15 cellular contexts compared by ENCODE assay signal in the genomic region with DNA sequence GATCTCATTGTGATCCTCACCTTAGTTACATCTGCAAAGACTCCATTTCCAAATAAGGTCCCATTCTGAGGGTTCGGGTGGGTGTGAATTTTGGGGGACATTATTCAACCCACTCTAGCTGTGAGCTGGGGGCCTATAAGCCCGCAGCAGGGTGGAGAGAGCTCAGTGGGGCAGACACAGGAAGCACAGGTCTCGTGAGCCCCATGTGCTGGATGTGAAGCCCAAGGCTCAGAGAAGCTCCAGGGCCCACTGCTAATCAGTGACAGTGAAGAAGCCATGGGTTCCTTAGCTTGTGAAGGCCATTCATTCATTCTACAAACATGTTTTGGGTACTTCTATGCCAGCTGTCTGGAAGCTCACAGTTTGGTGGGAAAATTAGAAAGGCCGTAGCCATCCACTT. TPM values are rescaled to one million over a fixed set of nuclear protein-coding genes. Genes with fewer than 3 reads are reported as not detected.
DNase-seq lines count a peak whose midpoint lies in the region; ATAC-seq, FAIRE-seq and TF ChIP-seq lines count a peak whose summit lies in the region.
"Had no signal": no experiment of that assay in that cellular context is flagged by ENCODE, and none has a peak within 500 bp of the region (broad histone marks: within the 10 kb centered on the region; RNA-seq: fewer than 3 reads in every experiment).

No MANE protein-coding gene starts in this region.

- H3K27me3 ChIP-seq in CD4-positive, alpha-beta memory T cell (ENCODE audit: insufficient read depth, low read length), result no peaks in the 10 kb centered on the region
- peaks cover 0 to 1% of the 10 kb centered on the region in 2 experiments; a peak in 1 of 5 replicates for H3K27me3 ChIP-seq in HepG2 (ENCODE audit: control insufficient read depth in 1 of 2, insufficient read depth in 2 of 2, low read length in 2 of 2)
- H3K27me3 ChIP-seq in BE2C, result no peaks in the 10 kb centered on the region
- H3K27me3 ChIP-seq: gastroesophageal sphincter, transverse colon had no signal

- WGBS in A549 (ENCODE audit: missing lambda C conversion rate), result 96% methylated on average over 4 of the region's 4 CpGs
- WGBS in HepG2 (ENCODE audit: low lambda C conversion rate), result 91% methylated on average over 4 of the region's 4 CpGs

- H3K36me3 Mint-ChIP-seq in CD4-positive, alpha-beta memory T cell, result peaks cover 17 to 30% of the 10 kb centered on the region in 2 donors
- H3K36me3 Mint-ChIP-seq in T-helper 2 cell treated with Interferon-gamma antibody and Interleukin-4, amounts not matched to agents 5 μg/mL and 100 μg/mL, for 36 hours (ENCODE audit: low read depth), result peaks cover 44% of the 10 kb centered on the region

- no peak overlapping the region for H3K9ac ChIP-seq in HepG2 (ENCODE audit: insufficient read depth, low read depth, low read length)

- no peaks in the 10 kb centered on the region for H3K9me3 ChIP-seq in A549
- no peaks in the 10 kb centered on the region for H3K9me3 ChIP-seq in CD4-positive, alpha-beta memory T cell (ENCODE audit: control insufficient read depth in 1 of 2, low read length in 2 of 2)
- no peaks in the 10 kb centered on the region for H3K9me3 ChIP-seq in HepG2 (ENCODE audit: low read length)
- H3K9me3 ChIP-seq in BE2C, result no peaks in the 10 kb centered on the region
- H3K9me3 ChIP-seq: gastroesophageal sphincter, transverse colon had no signal

- TF ChIP-seq EP300 in A549 (IDR thresholded peaks at IDR 0.05), result no peak
- TF ChIP-seq EP300 in HepG2 (IDR thresholded peaks at IDR 0.05; ENCODE audit: low read depth in 2 of 2, low read length in 2 of 2), result no peak
- TF ChIP-seq EP300 in HepG2 (CRISPR knock-in tag; IDR thresholded peaks at IDR 0.05; ENCODE audit: borderline replicate concordance), result no peak

- TF ChIP-seq POLR2A in A549 (IDR thresholded peaks at IDR 0.05; ENCODE audit: low read length) (no peak), HepG2 (IDR thresholded peaks at IDR 0.05; ENCODE audit: insufficient read depth in 1 of 2, low read depth in 2 of 2, low read length in 2 of 2) (no peak)

- no peaks in the 10 kb centered on the region for H3K79me2 ChIP-seq in HepG2 (ENCODE audit: insufficient read depth, low read length)

- no peaks in the 10 kb centered on the region for H4K20me1 ChIP-seq in HepG2 (ENCODE audit: insufficient read depth, low read length)

- peaks cover 19% of the 10 kb centered on the region for H3K36me3 ChIP-seq in CD4-positive, alpha-beta memory T cell (ENCODE audit: insufficient read depth, low read length)
- H3K36me3 ChIP-seq in HepG2 (replicated peaks in 1 of 2; ENCODE audit: control insufficient read depth in 1 of 2, insufficient read depth in 2 of 2, low read length in 2 of 2) (peaks cover 14 to 19% of the 10 kb centered on the region in 2 experiments), BE2C (peaks cover 5% of the 10 kb centered on the region)

- TF ChIP-seq RAD21 in A549 (conservative IDR thresholded peaks at IDR 0.05 in 1 of 2, IDR thresholded peaks at IDR 0.05 in 1 of 2) (no peak), HepG2 (CRISPR knock-in tag; IDR thresholded peaks at IDR 0.05) (no peak)

- ATAC-seq in A549, result no peak; a peak in 1 of 6 replicates
- ATAC-seq in HepG2, result peak; percentile 2; the same call in 1 of the 3 replicates
- no peak for ATAC-seq in HG02571 (IDR thresholded peaks at IDR 0.05; ENCODE audit: unreplicated experiment)
- ATAC-seq in HG02763 (IDR thresholded peaks at IDR 0.05; ENCODE audit: unreplicated experiment), result no peak
- ATAC-seq: gastroesophageal sphincter had no signal

- no peaks in the 10 kb centered on the region for H3K9me3 Mint-ChIP-seq in CD4-positive, alpha-beta memory T cell
- no peaks in the 10 kb centered on the region for H3K9me3 Mint-ChIP-seq in T-helper 2 cell treated with Interferon-gamma antibody and Interleukin-4, amounts not matched to agents 5 μg/mL and 100 μg/mL, for 36 hours
- H3K9me3 Mint-ChIP-seq: neural crest cell had no signal

- H3K4me1 Mint-ChIP-seq in CD4-positive, alpha-beta memory T cell, result peaks cover 17 to 43% (median 32%) of the 10 kb centered on the region in 4 donors
- peaks cover 44% of the 10 kb centered on the region for H3K4me1 Mint-ChIP-seq in T-helper 2 cell treated with Interferon-gamma antibody and Interleukin-4, amounts not matched to agents 5 μg/mL and 100 μg/mL, for 36 hours (ENCODE audit: low read depth)

- H3K27ac ChIP-seq in A549, result no peak overlapping the region
- H3K27ac ChIP-seq in CD4-positive, alpha-beta memory T cell (ENCODE audit: low read depth, low read length), result peak overlapping the region; percentile 29
- H3K27ac ChIP-seq in HepG2 (ENCODE audit: extremely low read length, insufficient read depth, low read length), result no peak overlapping the region

- DNase-seq in A549 (ENCODE audit: low read depth in 1 of 2, low spot score in 1 of 2) (no peak), HepG2 (ENCODE audit: low spot score) (no peak), BE2C (no peak)
- no peak for DNase-seq in CD4-positive, alpha-beta memory T cell
- DNase-seq in T-helper 2 cell treated with Interferon-gamma antibody and Interleukin-4, amounts not matched to agents 5 μg/mL and 100 μg/mL, for 36 hours (ENCODE audit: low spot score), result no peak
- DNase-seq in stimulated activated CD4-positive, alpha-beta T cell treated with anti-CD3 and anti-CD28 coated beads, Interleukin-12 subunit alpha, Interleukin-12 subunit beta, amount 100 ng/mL, for 4 hours, result no peak
- DNase-seq: cerebellar nuclear complex, DMS79, NCI-H2081 treated with DMSO at 0.1 percent for 48 hours, NCI-H774 had no signal

- CTCF ChIA-PET in A549 (lab: Yijun Ruan, JAX) (interaction anchor here (0.7 to 1.3 kb wide), 5 partner anchors 16 to 277 kb away, joined by 3 read pairs; no protein-coding TSS in a partner anchor), HepG2 (lab: Yijun Ruan, JAX; ENCODE audit: low intra/inter-chr PET ratio, low total read pairs) (no interaction called here)
- CTCF ChIA-PET in CD4-positive, alpha-beta memory T cell (lab: Charles Lee; ENCODE audit: partially characterized antibody), result interaction anchor here (0.6 to 4.0 kb wide), 9 partner anchors 12 to 401 kb away, joined by 3 to 21 read pairs (median 4); no protein-coding TSS in a partner anchor

- intact Hi-C loops in CD4-positive, alpha-beta memory T cell (cut with micrococcal nuclease), result loop anchor here (1.0 to 2.0 kb wide), 2 partner anchors 47 to 210 kb away; a partner anchor contains a TSS
- intact Hi-C loops in HepG2 (cut with micrococcal nuclease; ENCODE audit: unreplicated experiment), result no loop called here

- H3K4me1 ChIP-seq in A549 (peaks cover 18% of the 10 kb centered on the region), HepG2 (ENCODE audit: insufficient read depth, low read length) (peaks cover 36% of the 10 kb centered on the region), BE2C (peaks cover 12% of the 10 kb centered on the region)
- peaks cover 41% of the 10 kb centered on the region for H3K4me1 ChIP-seq in CD4-positive, alpha-beta memory T cell (ENCODE audit: insufficient read depth, low read length)

- H3K4me3 ChIP-seq in A549 (no peak overlapping the region), HepG2 (replicated peaks in 1 of 3; ENCODE audit: insufficient read depth in 1 of 3, low read depth in 2 of 3, low read length in 3 of 3) (no peak overlapping the region), BE2C (ENCODE audit: low read depth, low read length) (no peak overlapping the region)
- H3K4me3 ChIP-seq in CD4-positive, alpha-beta memory T cell (ENCODE audit: low read length in 2 of 2), result no peak overlapping the region
- H3K4me3 ChIP-seq: gastroesophageal sphincter, transverse colon had no signal

- in situ Hi-C loops in HepG2 (cut with HindIII; ENCODE audit: extremely low pct_ligation_motif_present, low pct_unique_long_range_greater_than_20kb), result no loop called here

- no peaks in the 10 kb centered on the region for H3K27me3 Mint-ChIP-seq in CD4-positive, alpha-beta memory T cell
- no peaks in the 10 kb centered on the region for H3K27me3 Mint-ChIP-seq in T-helper 2 cell treated with Interferon-gamma antibody and Interleukin-4, amounts not matched to agents 5 μg/mL and 100 μg/mL, for 36 hours (ENCODE audit: low read depth)

- TF ChIP-seq CTCF in A549 (IDR thresholded peaks at IDR 0.05) (no peak), HepG2 (CRISPR knock-in tag; IDR thresholded peaks at IDR 0.05) (no peak), BE2C (IDR thresholded peaks at IDR 0.05; ENCODE audit: low read depth, low read length) (no peak)

- peak overlapping the region; percentile 80 to 95 (median 92) for H3K27ac Mint-ChIP-seq in CD4-positive, alpha-beta memory T cell
- H3K27ac Mint-ChIP-seq in T-helper 2 cell treated with Interferon-gamma antibody and Interleukin-4, amounts not matched to agents 5 μg/mL and 100 μg/mL, for 36 hours, result peak overlapping the region; percentile 89

- H2AFZ ChIP-seq in HepG2 (ENCODE audit: low read length), result no peak overlapping the region

- no peak for FAIRE-seq in A549 (lab: Jason Lieb, UNC)
- FAIRE-seq in HepG2 (lab: Jason Lieb, UNC), result no peak

- POLR2A ChIA-PET in A549 (lab: Yijun Ruan, JAX) (no interaction called here), HepG2 (lab: Yijun Ruan, JAX) (interaction anchor here (1.0 to 2.0 kb wide), 3 partner anchors 45 to 254 kb away, joined by 3 to 6 read pairs (median 3); a partner anchor contains a TSS)
- POLR2A ChIA-PET in CD4-positive, alpha-beta memory T cell (lab: Charles Lee; ENCODE audit: partially characterized antibody), result interaction anchor here (0.6 to 2.4 kb wide), 13 partner anchors 8 to 171 kb away, joined by 3 to 30 read pairs (median 3); a partner anchor contains a TSS

- peak overlapping the region; percentile 43; the same call in 2 of the 3 replicates for H3K4me2 ChIP-seq in A549
- H3K4me2 ChIP-seq in HepG2 (ENCODE audit: low read depth, low read length), result 0 out of 2 replicates have a peak overlapping the region, but pooled peaks have one; percentile 38

- no TSS peak for BruUV-seq in HepG2 (replicated peaks; lab: Mats Ljungman, UMichigan)

- peak overlapping the region in 5 of 8 donors; percentile 72 to 83 (median 79) for H3K4me3 Mint-ChIP-seq in CD4-positive, alpha-beta memory T cell
- peak overlapping the region; percentile 80 for H3K4me3 Mint-ChIP-seq in T-helper 2 cell treated with Interferon-gamma antibody and Interleukin-4, amounts not matched to agents 5 μg/mL and 100 μg/mL, for 36 hours
- H3K4me3 Mint-ChIP-seq: neural crest cell had no signal

RNA-seq across cellular contexts. Expression of a gene that starts 47.5 kb away (rescaled TPM):
- polyA plus RNA-seq in A549 (2011; rRNA removed) (75.8 and 81.3 TPM in 2 replicates), A549 (2017; fragmentation: RNase III; extraction: RNeasy Plus Mini Kit Qiagen cat#74134 plus additional on column Dnase treatment) (104 to 108 TPM (median 107 TPM) in 3 replicates), HepG2 (2011; rRNA removed) (45.6 and 53.3 TPM in 2 replicates)
- 88.5 and 97.4 TPM in 2 replicates for polyA plus RNA-seq in A549 (2012; cell fraction: cytosol; rRNA removed)
- polyA plus RNA-seq in A549 (2012; cell fraction: nucleus; rRNA removed), result 21.4 and 32.9 TPM in 2 replicates
- polyA minus RNA-seq in A549 (2011; rRNA and poly(A)+ RNA removed), result 19.8 and 25.1 TPM in 2 replicates
- 10 to 100 TPM; 53.0 to 54.0 TPM for total RNA-seq in CD4-positive, alpha-beta memory T cell
- polyA plus RNA-seq in CD4-positive, alpha-beta memory T cell, result 1 to 10 TPM; 1.2 to 5.3 TPM
- 40.1 and 55.7 TPM in 2 replicates for total RNA-seq in HepG2 (2016; rRNA removed; fragmentation: Illumina TruSeq; extraction: Trizol)
- total RNA-seq in HepG2 (2016; cell fraction: cytosol; rRNA removed; fragmentation: Illumina TruSeq; extraction: Trizol; ENCODE audit: low read depth), result 21.5 and 22.5 TPM in 2 replicates
- 38.1 and 49.5 TPM in 2 replicates for total RNA-seq in HepG2 (2016; cell fraction: insoluble cytoplasmic fraction; rRNA removed; fragmentation: Illumina TruSeq; extraction: Trizol)
- 48.4 and 51.3 TPM in 2 replicates for total RNA-seq in HepG2 (2016; cell fraction: membrane; rRNA removed; fragmentation: Illumina TruSeq; extraction: Trizol)
- total RNA-seq in HepG2 (2016; cell fraction: nucleus; rRNA removed; fragmentation: Illumina TruSeq; extraction: Trizol), result 20.3 and 20.7 TPM in 2 replicates
- 41.0 and 57.4 TPM in 2 replicates for polyA plus RNA-seq in HepG2 (2011; cell fraction: cytosol; rRNA removed)
- 16.8 and 22.7 TPM in 2 replicates for polyA plus RNA-seq in HepG2 (2011; cell fraction: nucleus; rRNA removed)
- 89.7 and 106 TPM in 2 replicates for polyA plus RNA-seq in HepG2 (2012)
- 70.9 and 93.4 TPM in 2 replicates for polyA plus RNA-seq in HepG2 (2016; cell fraction: cytosol; fragmentation: Illumina TruSeq; extraction: Trizol; ENCODE audit: low read depth)
- polyA plus RNA-seq in HepG2 (2016; cell fraction: insoluble cytoplasmic fraction; fragmentation: Illumina TruSeq; extraction: Trizol; ENCODE audit: low read depth), result 148 and 160 TPM in 2 replicates
- polyA plus RNA-seq in HepG2 (2016; cell fraction: membrane; fragmentation: Illumina TruSeq; extraction: Trizol; ENCODE audit: low read depth), result 107 and 129 TPM in 2 replicates
- polyA plus RNA-seq in HepG2 (2016; cell fraction: nucleus; fragmentation: Illumina TruSeq; extraction: Trizol; ENCODE audit: insufficient read depth, low read depth), result 88.7 and 93.2 TPM in 2 replicates
- polyA minus RNA-seq in HepG2 (2011; rRNA and poly(A)+ RNA removed; ENCODE audit: low replicate concordance), result 12.1 and 18.5 TPM in 2 replicates
- 23.5 and 28.2 TPM in 2 replicates for polyA minus RNA-seq in HepG2 (2011; cell fraction: cytosol; rRNA and poly(A)+ RNA removed)
- polyA minus RNA-seq in HepG2 (2011; cell fraction: nucleus; rRNA and poly(A)+ RNA removed), result 9.5 and 11.8 TPM in 2 replicates
- polyA plus RNA-seq in BE2C (2012; ENCODE audit: insufficient read depth, insufficient read length, low read depth), result 132 TPM
